In genomic region chr10:3066317-3066931, GRCh38 we compare ENCODE assay signal across 8 cellular contexts. TPM values are rescaled to one million over a fixed set of nuclear protein-coding genes. Genes with fewer than 3 reads are reported as not detected.
A peak's percentile ranks its signal among the peaks of the same experiment; 100 is the strongest.
DNase-seq lines count a peak whose midpoint lies in the region; ATAC-seq and TF ChIP-seq lines count a peak whose summit lies in the region.

No MANE protein-coding gene starts in this region.

- no peak for TF ChIP-seq POLR2A in HCT116 (IDR thresholded peaks at IDR 0.05; ENCODE audit: borderline replicate concordance, extremely low read depth, insufficient read depth, insufficient read length)

- BruUV-seq in HCT116 (replicated peaks; lab: Mats Ljungman, UMichigan): no TSS peak

- no peak overlapping the region for H2AFZ ChIP-seq in HCT116 (ENCODE audit: low read depth, low read length, poor library complexity, severe bottlenecking)

- H3K4me3 ChIP-seq in HCT116 (replicated peaks in 1 of 2; ENCODE audit: low read depth in 1 of 2, low read length in 2 of 2) (peak overlapping the region in 1 of 2 experiments; percentile 98; a peak in 1 of 4 replicates), right atrium auricular region (peak overlapping the region; percentile 77 to 93), skin epidermis (peak overlapping the region; percentile 64 to 86 (median 83))

- POLR2A ChIA-PET in HCT116 (lab: Charles Lee): no interaction called here
- POLR2A ChIA-PET in activated CD4-positive, alpha-beta memory T cell treated with anti-CD3 and anti-CD28 coated beads, Interleukin-2, amount 10 ng/mL, durations not matched to agents 7 days and 5 days (lab: Charles Lee): interaction anchor here (0.8 kb wide), 1 partner anchor 116 kb away, joined by 3 read pairs; no protein-coding TSS in a partner anchor

- no peak for DNase-seq in HCT116 (ENCODE audit: low read depth, low spot score)
- no peak for DNase-seq in activated CD4-positive, alpha-beta memory T cell treated with anti-CD3 and anti-CD28 coated beads, Interleukin-2, amount 10 ng/mL, durations not matched to agents 7 days and 5 days
- no peak for DNase-seq in right atrium auricular region (ENCODE audit: low spot score)
- no peak for DNase-seq in stimulated activated naive CD8-positive, alpha-beta T cell treated with anti-CD3 and anti-CD28 coated beads, Interleukin-15, amount 100 ng/mL, for 72 hours
- DNase-seq in GM20000 (ENCODE audit: low spot score): no peak

- peak overlapping the region; percentile 87 for H3K4me2 ChIP-seq in HCT116 (ENCODE audit: low read length)

- peak overlapping the region; percentile 48 for H3K4me3 Mint-ChIP-seq in activated CD4-positive, alpha-beta memory T cell treated with anti-CD3 and anti-CD28 coated beads, Interleukin-2, amount 10 ng/mL, durations not matched to agents 7 days and 5 days
- peak overlapping the region in 1 of 2 donors; percentile 53 for H3K4me3 Mint-ChIP-seq in stimulated activated naive CD8-positive, alpha-beta T cell treated with anti-CD3 and anti-CD28 coated beads, Interleukin-15, amount 100 ng/mL, for 72 hours

- peaks cover 3% of the 10 kb centered on the region; the same call in 1 of the 2 replicates for H4K20me1 ChIP-seq in HCT116 (ENCODE audit: insufficient read depth)

- CTCF ChIA-PET in HCT116 (lab: Charles Lee): no interaction called here
- CTCF ChIA-PET in activated CD4-positive, alpha-beta memory T cell treated with anti-CD3 and anti-CD28 coated beads, Interleukin-2, amount 10 ng/mL, durations not matched to agents 7 days and 5 days (lab: Charles Lee): no interaction called here

- H3K36me3 Mint-ChIP-seq in activated CD4-positive, alpha-beta memory T cell treated with anti-CD3 and anti-CD28 coated beads, Interleukin-2, amount 10 ng/mL, durations not matched to agents 7 days and 5 days (ENCODE audit: low read depth): peaks cover 26% of the 10 kb centered on the region

- H3K4me1 ChIP-seq in HCT116 (ENCODE audit: control insufficient read depth in 1 of 2, insufficient read depth in 2 of 2, low read length in 2 of 2): peaks cover 19 to 32% of the 10 kb centered on the region in 2 experiments
- peaks cover 0 to 36% of the 10 kb centered on the region in 2 donors for H3K4me1 ChIP-seq in right atrium auricular region

- H3K27ac ChIP-seq in HCT116 (ENCODE audit: low read depth, low read length): no peak overlapping the region
- H3K27ac ChIP-seq in right atrium auricular region: peak overlapping the region; percentile 85 to 94
- H3K27ac ChIP-seq in skin epidermis: peak overlapping the region in 1 of 21 experiments; percentile 30

- H3K9me2 ChIP-seq in HCT116 (ENCODE audit: insufficient read depth): no peaks in the 10 kb centered on the region

- ATAC-seq in HCT116 (no peak), GM21737 (IDR thresholded peaks at IDR 0.05; ENCODE audit: unreplicated experiment) (no peak), GM18909 (IDR thresholded peaks at IDR 0.05; ENCODE audit: poor library complexity, unreplicated experiment) (no peak)
- no peak for ATAC-seq in stimulated activated naive CD8-positive, alpha-beta T cell treated with anti-CD3 and anti-CD28 coated beads, Interleukin-15, amount 100 ng/mL, for 72 hours

- H3K9me3 ChIP-seq in HCT116 (ENCODE audit: control insufficient read depth in 1 of 2, insufficient read depth in 1 of 2, low read depth in 1 of 2, low read length in 2 of 2) (no peaks in the 10 kb centered on the region), right atrium auricular region (no peaks in the 10 kb centered on the region)

- H3K27ac Mint-ChIP-seq in activated CD4-positive, alpha-beta memory T cell treated with anti-CD3 and anti-CD28 coated beads, Interleukin-2, amount 10 ng/mL, durations not matched to agents 7 days and 5 days: no peak overlapping the region
- H3K27ac Mint-ChIP-seq in stimulated activated naive CD8-positive, alpha-beta T cell treated with anti-CD3 and anti-CD28 coated beads, Interleukin-15, amount 100 ng/mL, for 72 hours: no peak overlapping the region

- intact Hi-C loops in HCT116 (cut with micrococcal nuclease): no loop called here

- peaks cover 22% of the 10 kb centered on the region for H3K4me1 Mint-ChIP-seq in activated CD4-positive, alpha-beta memory T cell treated with anti-CD3 and anti-CD28 coated beads, Interleukin-2, amount 10 ng/mL, durations not matched to agents 7 days and 5 days
- peaks cover 25% of the 10 kb centered on the region for H3K4me1 Mint-ChIP-seq in stimulated activated naive CD8-positive, alpha-beta T cell treated with anti-CD3 and anti-CD28 coated beads, Interleukin-15, amount 100 ng/mL, for 72 hours

- H3K79me2 ChIP-seq in HCT116 (ENCODE audit: insufficient read depth, low read length): peaks cover 41% of the 10 kb centered on the region

- H3K27me3 ChIP-seq in HCT116 (ENCODE audit: insufficient read depth, low read length) (no peaks in the 10 kb centered on the region), right atrium auricular region (no peaks in the 10 kb centered on the region)

- no peaks in the 10 kb centered on the region for H3K9me3 Mint-ChIP-seq in activated CD4-positive, alpha-beta memory T cell treated with anti-CD3 and anti-CD28 coated beads, Interleukin-2, amount 10 ng/mL, durations not matched to agents 7 days and 5 days
- no peaks in the 10 kb centered on the region for H3K9me3 Mint-ChIP-seq in stimulated activated naive CD8-positive, alpha-beta T cell treated with anti-CD3 and anti-CD28 coated beads, Interleukin-15, amount 100 ng/mL, for 72 hours

- RAD21 ChIA-PET in HCT116 (lab: Charles Lee; ENCODE audit: low non-redundant PET in 1 of 2, low total read pairs in 2 of 2, uncharacterized antibody in 2 of 2, unreplicated experiment in 2 of 2): interaction anchor here in 1 of 2 experiments (0.5 kb wide), 1 partner anchor 84 kb away, joined by 3 read pairs; no protein-coding TSS in a partner anchor

- no peak overlapping the region for H3K9ac ChIP-seq in HCT116 (ENCODE audit: low read length)

- H3K27me3 Mint-ChIP-seq in activated CD4-positive, alpha-beta memory T cell treated with anti-CD3 and anti-CD28 coated beads, Interleukin-2, amount 10 ng/mL, durations not matched to agents 7 days and 5 days: peaks cover 8% of the 10 kb centered on the region
- peaks cover 16% of the 10 kb centered on the region for H3K27me3 Mint-ChIP-seq in stimulated activated naive CD8-positive, alpha-beta T cell treated with anti-CD3 and anti-CD28 coated beads, Interleukin-15, amount 100 ng/mL, for 72 hours

- TF ChIP-seq CTCF in HCT116 (IDR thresholded peaks at IDR 0.05 in 2 of 3, conservative IDR thresholded peaks at IDR 0.05 in 1 of 3; ENCODE audit: borderline replicate concordance in 1 of 3, insufficient read depth in 1 of 3, low read depth in 2 of 3, low read length in 2 of 3) (no peak), right atrium auricular region (IDR thresholded peaks at IDR 0.05) (peak in 1 of 2 donors; percentile 52), GM20000 (IDR thresholded peaks at IDR 0.05; ENCODE audit: extremely low read depth, missing control alignments) (no peak)

- TF ChIP-seq RAD21 in HCT116 (IDR thresholded peaks at IDR 0.05; ENCODE audit: low read depth): no peak

- H3K36me3 ChIP-seq in HCT116 (ENCODE audit: control insufficient read depth in 1 of 2, insufficient read depth in 2 of 2, low read length in 2 of 2) (peaks cover 4 to 13% of the 10 kb centered on the region in 2 experiments; a peak in 3 of 4 replicates), right atrium auricular region (no peaks in the 10 kb centered on the region)

TF ChIP-seq in HCT116, 20 proteins besides CTCF, POLR2A, EP300 and RAD21 (continues in another document):
- TF ChIP-seq POLR2AphosphoS5 (IDR thresholded peaks at IDR 0.05; ENCODE audit: low read depth, low read length) (no peak), TCF7L2 (IDR thresholded peaks at IDR 0.05; ENCODE audit: borderline replicate concordance, extremely low read depth, insufficient read depth, insufficient read length) (no peak), CBX3 (IDR thresholded peaks at IDR 0.05; ENCODE audit: low read depth) (no peak), SIN3A (IDR thresholded peaks at IDR 0.05; ENCODE audit: low read depth) (no peak), REST (IDR thresholded peaks at IDR 0.05; ENCODE audit: low read depth) (no peak), MAX (IDR thresholded peaks at IDR 0.05) (no peak), EGR1 (IDR thresholded peaks at IDR 0.05; ENCODE audit: low read depth) (no peak), SP1 (IDR thresholded peaks at IDR 0.05; ENCODE audit: low read depth) (no peak), YY1 (IDR thresholded peaks at IDR 0.05; ENCODE audit: extremely low read depth, insufficient replicate concordance, low read depth, low read length) (no peak), ZFX (IDR thresholded peaks at IDR 0.05) (no peak)

RNA-seq across cellular contexts. Expression of gene PFKP, which starts 0.9 kb away (rescaled TPM):
- total RNA-seq in HCT116 (2021; ENCODE audit: unreplicated experiment): 237 TPM
- polyA plus RNA-seq in HCT116 (2012): 383 and 385 TPM in 2 replicates
- 100 to 1,000 TPM; 214 to 215 TPM for total RNA-seq in activated CD4-positive, alpha-beta memory T cell treated with anti-CD3 and anti-CD28 coated beads, Interleukin-2, amount 10 ng/mL, durations not matched to agents 7 days and 5 days
- 100 to 1,000 TPM in 1 of 2 donors, 10 to 100 TPM in 1; 55.2 to 119 TPM for total RNA-seq in right atrium auricular region
